ENCODE assay signal across 14 cellular contexts in genomic region chr11:132072880-132073213, GRCh38.
A peak's percentile ranks its signal among the peaks of the same experiment; 100 is the strongest.
DNase-seq lines count a peak whose midpoint lies in the region; ATAC-seq, FAIRE-seq and TF ChIP-seq lines count a peak whose summit lies in the region.
"Had no signal": no experiment of that assay in that cellular context is flagged by ENCODE, and none has a peak within 500 bp of the region (broad histone marks: within the 10 kb centered on the region; RNA-seq: fewer than 3 reads in every experiment).

No MANE protein-coding gene starts in this region.

- H3K79me2 ChIP-seq in endothelial cell of umbilical vein (ENCODE audit: control insufficient read depth, insufficient read depth, low read length) = no peaks in the 10 kb centered on the region

- no peak for TF ChIP-seq POLR2A in endothelial cell of umbilical vein (IDR thresholded peaks at IDR 0.05; ENCODE audit: low read depth, low read length)

- peak overlapping the region; percentile 2 for H2AFZ ChIP-seq in endothelial cell of umbilical vein (ENCODE audit: low read depth, low read length)
- no peak overlapping the region for H2AFZ ChIP-seq in mesenchymal stem cell (ENCODE audit: low read depth, low read length)

- no peaks in the 10 kb centered on the region for H3K36me3 Mint-ChIP-seq in naive thymus-derived CD4-positive, alpha-beta T cell

- no peaks in the 10 kb centered on the region for H3K27me3 ChIP-seq in A673 (replicated peaks; ENCODE audit: insufficient read depth, low read depth, low read length, poor library complexity)
- H3K27me3 ChIP-seq in endothelial cell of umbilical vein (ENCODE audit: control insufficient read depth in 2 of 2, insufficient read depth in 2 of 2, low read length in 2 of 2) = no peaks in the 10 kb centered on the region
- no peaks in the 10 kb centered on the region for H3K27me3 ChIP-seq in mesenchymal stem cell (ENCODE audit: control insufficient read depth in 1 of 2, insufficient read depth in 1 of 2, low read length in 2 of 2)
- no peaks in the 10 kb centered on the region for H3K27me3 ChIP-seq in naive thymus-derived CD4-positive, alpha-beta T cell (ENCODE audit: control insufficient read depth in 2 of 2, insufficient read depth in 2 of 2, low read length in 2 of 2)
- H3K27me3 ChIP-seq: cardiac muscle cell had no signal

- no peak overlapping the region for H3K4me3 Mint-ChIP-seq in naive thymus-derived CD4-positive, alpha-beta T cell

- H3K27ac Mint-ChIP-seq in naive thymus-derived CD4-positive, alpha-beta T cell = no peak overlapping the region

- CTCF ChIA-PET in A673 (lab: Charles Lee) (no interaction called here), endothelial cell of umbilical vein (lab: Charles Lee) (interaction anchor here (0.9 to 3.7 kb wide), 12 partner anchors 19 to 381 kb away, joined by 3 to 48 read pairs (median 4); no protein-coding TSS in a partner anchor)
- CTCF ChIA-PET in naive thymus-derived CD4-positive, alpha-beta T cell (lab: Charles Lee) = no interaction called here

- H3K4me1 Mint-ChIP-seq in naive thymus-derived CD4-positive, alpha-beta T cell = no peaks in the 10 kb centered on the region

- dilution Hi-C loops in endothelial cell of umbilical vein (cut with MboI; ENCODE audit: extremely low pct_ligation_motif_present, low sequenced_read_pairs) = no loop called here

- no peaks in the 10 kb centered on the region for H3K27me3 Mint-ChIP-seq in naive thymus-derived CD4-positive, alpha-beta T cell

- no peak for FAIRE-seq in endothelial cell of umbilical vein (lab: Jason Lieb, UNC)
- FAIRE-seq: A204.1 had no signal

- H3K79me1 ChIP-seq in mesenchymal stem cell (replicated peaks; ENCODE audit: low read length, poor library complexity, severe bottlenecking) = peaks cover 13% of the 10 kb centered on the region

- H2AK5ac ChIP-seq in mesenchymal stem cell (ENCODE audit: low read length, severe bottlenecking) = peak overlapping the region; percentile 99

- H3K9me1 ChIP-seq in endothelial cell of umbilical vein (replicated peaks; ENCODE audit: control insufficient read depth, extremely low read depth, insufficient read depth, low read length) = no peaks in the 10 kb centered on the region

- no peaks in the 10 kb centered on the region for H4K20me1 ChIP-seq in endothelial cell of umbilical vein (replicated peaks; ENCODE audit: control insufficient read depth, extremely low read depth, insufficient read depth, low read length)

- peak overlapping the region; percentile 99 for H2BK15ac ChIP-seq in mesenchymal stem cell (ENCODE audit: low read depth, poor library complexity, severe bottlenecking)

- no peak overlapping the region for H3K4me3 ChIP-seq in A673 (ENCODE audit: low read depth, low read length, poor library complexity, severe bottlenecking)
- no peak overlapping the region for H3K4me3 ChIP-seq in endothelial cell of umbilical vein (replicated peaks in 1 of 3; ENCODE audit: insufficient read depth in 1 of 3, low read depth in 1 of 3, low read length in 3 of 3)
- peak overlapping the region in 1 of 2 experiments; percentile 44 for H3K4me3 ChIP-seq in mesenchymal stem cell (ENCODE audit: insufficient read depth in 1 of 2, low read depth in 1 of 2, low read length in 2 of 2)
- no peak overlapping the region for H3K4me3 ChIP-seq in naive thymus-derived CD4-positive, alpha-beta T cell (ENCODE audit: low read length)
- H3K4me3 ChIP-seq: cardiac muscle cell had no signal

- peak overlapping the region in 1 of 2 experiments; percentile 69 for H3K14ac ChIP-seq in mesenchymal stem cell (ENCODE audit: low read length in 2 of 2)

- peak overlapping the region; percentile 99 for H2BK5ac ChIP-seq in mesenchymal stem cell (ENCODE audit: low read depth, low read length, poor library complexity, severe bottlenecking)

- H3K27ac ChIP-seq in A673 (ENCODE audit: low read depth, low read length, poor library complexity, severe bottlenecking) (peak overlapping the region; percentile 91), endothelial cell of umbilical vein (ENCODE audit: insufficient read depth, low read depth, low read length) (peak overlapping the region; percentile 99), mesenchymal stem cell (ENCODE audit: low read length, poor library complexity, severe bottlenecking) (peak overlapping the region; percentile 100)
- H3K27ac ChIP-seq in naive thymus-derived CD4-positive, alpha-beta T cell (ENCODE audit: low read depth, low read length) = no peak overlapping the region
- H3K27ac ChIP-seq: cardiac muscle cell had no signal

- no TSS peak for BruUV-seq in A673 (replicated peaks; lab: Mats Ljungman, UMichigan)
- TSS peak; percentile 86 for BruUV-seq in endothelial cell of umbilical vein (replicated peaks; lab: Mats Ljungman, UMichigan)

- H3K4ac ChIP-seq in mesenchymal stem cell (ENCODE audit: low read depth in 1 of 2, low read length in 2 of 2) = peak overlapping the region in 1 of 2 experiments; percentile 87

- H3K36me3 ChIP-seq in A673 (ENCODE audit: insufficient read depth, low read length, poor library complexity, severe bottlenecking) = no peaks in the 10 kb centered on the region
- no peaks in the 10 kb centered on the region for H3K36me3 ChIP-seq in endothelial cell of umbilical vein (ENCODE audit: control insufficient read depth in 2 of 2, extremely low read depth in 1 of 2, insufficient read depth in 2 of 2, low read length in 2 of 2)
- H3K36me3 ChIP-seq in mesenchymal stem cell (ENCODE audit: control insufficient read depth in 1 of 2, insufficient read depth in 2 of 2, low read depth in 1 of 2, low read length in 2 of 2) = peaks cover 0 to 15% of the 10 kb centered on the region in 2 experiments
- H3K36me3 ChIP-seq in naive thymus-derived CD4-positive, alpha-beta T cell (ENCODE audit: control insufficient read depth in 2 of 3, insufficient read depth in 3 of 3, low read length in 3 of 3) = no peaks in the 10 kb centered on the region
- H3K36me3 ChIP-seq: cardiac muscle cell had no signal

- H4K91ac ChIP-seq in mesenchymal stem cell (ENCODE audit: low read length) = peak overlapping the region; percentile 97

- H3K4me1 ChIP-seq in A673 (ENCODE audit: insufficient read depth, low read length, poor library complexity, severe bottlenecking) (peaks cover 30% of the 10 kb centered on the region), endothelial cell of umbilical vein (ENCODE audit: control insufficient read depth, extremely low read depth, insufficient read depth, low read length) (peaks cover 32% of the 10 kb centered on the region), mesenchymal stem cell (ENCODE audit: control insufficient read depth, insufficient read depth, low read depth, low read length) (peaks cover 9% of the 10 kb centered on the region)
- H3K4me1 ChIP-seq in naive thymus-derived CD4-positive, alpha-beta T cell (ENCODE audit: control insufficient read depth in 2 of 2, insufficient read depth in 2 of 2, low read length in 2 of 2) = no peaks in the 10 kb centered on the region

- H3K4me2 ChIP-seq in endothelial cell of umbilical vein (ENCODE audit: insufficient read depth, low read length) = peak overlapping the region; percentile 40
- H3K4me2 ChIP-seq in mesenchymal stem cell (ENCODE audit: low read length, poor library complexity, severe bottlenecking) = no peak overlapping the region

- no peak for TF ChIP-seq CTCF in A673 (conservative IDR thresholded peaks at IDR 0.05; ENCODE audit: low read depth, low read length)
- no peak for TF ChIP-seq CTCF in endothelial cell of umbilical vein (IDR thresholded peaks at IDR 0.05; ENCODE audit: extremely low read depth in 1 of 2, insufficient read depth in 1 of 2, low read depth in 1 of 2, low read length in 2 of 2)

- H3K18ac ChIP-seq in mesenchymal stem cell (ENCODE audit: low read depth in 1 of 2, low read length in 2 of 2) = peak overlapping the region; percentile 96 to 99

- H2BK120ac ChIP-seq in mesenchymal stem cell (ENCODE audit: low read depth, low read length) = peak overlapping the region; percentile 97

- 20% methylated on average over 3 of the region's 3 CpGs for WGBS in mesenchymal stem cell

- no peak for ATAC-seq in GM18868 (IDR thresholded peaks at IDR 0.05; ENCODE audit: unreplicated experiment)
- no peak for ATAC-seq in naive thymus-derived CD4-positive, alpha-beta T cell

- no peak overlapping the region for H3K23ac ChIP-seq in mesenchymal stem cell (ENCODE audit: low read length in 2 of 2)

- peak overlapping the region; percentile 86 for H3K9ac ChIP-seq in endothelial cell of umbilical vein (replicated peaks; ENCODE audit: extremely low read depth, insufficient read depth, low read length)
- H3K9ac ChIP-seq in mesenchymal stem cell (ENCODE audit: low read length) = peak overlapping the region; percentile 86

- POLR2A ChIA-PET in A673 (lab: Charles Lee; ENCODE audit: low non-redundant PET) (no interaction called here), endothelial cell of umbilical vein (lab: Charles Lee) (interaction anchor here (1.3 kb wide), 1 partner anchor 54 kb away, joined by 3 read pairs; no protein-coding TSS in a partner anchor)
- POLR2A ChIA-PET in naive thymus-derived CD4-positive, alpha-beta T cell (lab: Charles Lee) = no interaction called here

- H2BK12ac ChIP-seq in mesenchymal stem cell (ENCODE audit: low read length in 2 of 2) = peak overlapping the region; percentile 92 to 97

- peaks cover 0 to 9% (median 2%) of the 10 kb centered on the region in 11 donors for H3K9me3 Mint-ChIP-seq in naive thymus-derived CD4-positive, alpha-beta T cell

- no peaks in the 10 kb centered on the region for H3K9me3 ChIP-seq in A673 (ENCODE audit: low read depth, low read length, poor library complexity, severe bottlenecking)
- H3K9me3 ChIP-seq in endothelial cell of umbilical vein (replicated peaks; ENCODE audit: control insufficient read depth, insufficient read depth, low read length) = no peaks in the 10 kb centered on the region
- no peaks in the 10 kb centered on the region for H3K9me3 ChIP-seq in mesenchymal stem cell (ENCODE audit: control insufficient read depth, low read length)
- H3K9me3 ChIP-seq in naive thymus-derived CD4-positive, alpha-beta T cell (ENCODE audit: control insufficient read depth in 2 of 3, low read length in 3 of 3) = no peaks in the 10 kb centered on the region

- DNase-seq in A673 (ENCODE audit: low spot score) (no peak), M059J (ENCODE audit: low read depth) (peak; percentile 38), endothelial cell of umbilical vein (ENCODE audit: low read depth, low spot score) (no peak), mesenchymal stem cell (peak; percentile 85), NCI-H82 (lab: John Stamatoyannopoulos, UW) (no peak), NOMO-1 treated with DMSO at 0.1 percent for 48 hours (lab: John Stamatoyannopoulos, UW; ENCODE audit: unreplicated experiment) (no peak)
- DNase-seq in naive thymus-derived CD4-positive, alpha-beta T cell = no peak
- DNase-seq: activated CD8-positive, alpha-beta memory T cell treated with anti-CD3 and anti-CD28 coated beads for 24 hours; NCI-H1436 treated with DMSO at 0.1 percent for 48 hours; NCI-H524; RPMI8226 had no signal

- intact Hi-C loops in A673 (cut with micrococcal nuclease; ENCODE audit: unreplicated experiment) = loop anchor here (1.0 to 2.0 kb wide), 2 partner anchors 96 to 169 kb away; no protein-coding TSS in a partner anchor
- intact Hi-C loops in endothelial cell of umbilical vein (cut with micrococcal nuclease) = loop anchor here (1.0 to 5.0 kb wide), 14 partner anchors 39 to 1346 kb away; no protein-coding TSS in a partner anchor
- intact Hi-C loops in naive thymus-derived CD4-positive, alpha-beta T cell (cut with micrococcal nuclease) = no loop called here

- H4K8ac ChIP-seq in mesenchymal stem cell (ENCODE audit: low read length) = peak overlapping the region; percentile 99

Comparison
In these comparisons a context has a peak if more than half of its experiments do, and no peak if none do; other contexts are left out.
1. DNase-seq: peak in M059J (single experiment) and mesenchymal stem cell (single experiment); none in A673 (single experiment), endothelial cell of umbilical vein (single experiment), NCI-H82 (single experiment), naive thymus-derived CD4-positive, alpha-beta T cell (0 of 9) and NOMO-1 treated with DMSO at 0.1 percent for 48 hours (single experiment).
2. intact Hi-C loops: an anchor here in A673 (1.0 to 2.0 kb wide) and endothelial cell of umbilical vein (1.0 to 5.0 kb wide); none called in naive thymus-derived CD4-positive, alpha-beta T cell.